In genomic region chr1:203692565-203693470, GRCh38 we compare ENCODE assay signal across 8 cellular contexts.
A peak's percentile ranks its signal among the peaks of the same experiment; 100 is the strongest.
DNase-seq lines count a peak whose midpoint lies in the region; ATAC-seq, FAIRE-seq and TF ChIP-seq lines count a peak whose summit lies in the region.

No MANE protein-coding gene starts in this region.

- WGBS in K562 (ENCODE audit: insufficient coverage, low coverage, missing lambda C conversion rate), result 7% methylated on average over 5 of the region's 5 CpGs

- DNase-seq in AG04449 (ENCODE audit: low read depth, low spot score) (peak; percentile 84), HT1080 (ENCODE audit: low read depth) (peak; percentile 96), K562 (ENCODE audit: extremely low read depth in 1 of 4, low spot score in 3 of 4) (peak; percentile 83 to 93 (median 85)), iris pigment epithelial cell (ENCODE audit: low read depth) (peak; percentile 93), neural progenitor cell (ENCODE audit: low spot score) (no peak)
- no peak for DNase-seq in stimulated activated effector memory CD8-positive, alpha-beta T cell treated with anti-CD3 and anti-CD28 coated beads, Interleukin-12 subunit alpha, Interleukin-12 subunit beta, amount 100 ng/mL, for 72 hours (ENCODE audit: low spot score in 2 of 2)

- CTCF ChIA-PET in AG04449 (lab: Yijun Ruan, JAX), result interaction anchor here (0.9 to 5.7 kb wide), 10 partner anchors 9 to 205 kb away, joined by 3 to 54 read pairs (median 6); partner anchors contain the start of gene ATP2B4
- CTCF ChIA-PET in K562 (lab: Yijun Ruan, JAX; ENCODE audit: low intra/inter-chr PET ratio), result no interaction called here

- H4K20me1 ChIP-seq in K562 (replicated peaks; ENCODE audit: control insufficient read depth, insufficient read depth, low read length), result no peaks in the 10 kb centered on the region
- peaks cover 25% of the 10 kb centered on the region for H4K20me1 ChIP-seq in neural progenitor cell (ENCODE audit: low read depth)

- peak overlapping the region; percentile 63 for H3K4me2 ChIP-seq in K562 (ENCODE audit: insufficient read depth, low read length)
- no peak overlapping the region for H3K4me2 ChIP-seq in neural progenitor cell

- TF ChIP-seq CTCF in AG04449 (IDR thresholded peaks at IDR 0.05; ENCODE audit: insufficient read depth, low read length, missing control alignments), result no peak
- TF ChIP-seq CTCF in K562 (IDR thresholded peaks at IDR 0.05 in 2 of 3, conservative IDR thresholded peaks at IDR 0.05 in 1 of 3; ENCODE audit: insufficient read depth in 2 of 3, low read depth in 1 of 3, low read length in 3 of 3), result no peak
- no peak for TF ChIP-seq CTCF in neural progenitor cell (IDR thresholded peaks at IDR 0.05)

- H3K79me2 ChIP-seq in K562 (ENCODE audit: control insufficient read depth, insufficient read depth, low read length) (peaks cover 35% of the 10 kb centered on the region), neural progenitor cell (ENCODE audit: low read depth) (peaks cover 4% of the 10 kb centered on the region)

- H3K27me3 Mint-ChIP-seq in neural progenitor cell (ENCODE audit: insufficient read depth, low read depth), result no peaks in the 10 kb centered on the region

- FAIRE-seq in K562 (lab: Jason Lieb, UNC), result peak; percentile 93

- peak overlapping the region; percentile 80 for H2AFZ ChIP-seq in K562 (ENCODE audit: low read depth, low read length)
- H2AFZ ChIP-seq in neural progenitor cell (replicated peaks), result no peak overlapping the region

- 0 out of 2 replicates have a peak, but pooled peaks have one; percentile 39 for TF ChIP-seq POLR2A in K562 (conservative IDR thresholded peaks at IDR 0.05)

- peaks cover 82% of the 10 kb centered on the region for H3K36me3 Mint-ChIP-seq in stimulated activated effector memory CD8-positive, alpha-beta T cell treated with anti-CD3 and anti-CD28 coated beads, Interleukin-12 subunit alpha, Interleukin-12 subunit beta, amount 100 ng/mL, for 72 hours
- peaks cover 11% of the 10 kb centered on the region for H3K36me3 Mint-ChIP-seq in neural progenitor cell

- peak overlapping the region; percentile 65 for H3K27ac Mint-ChIP-seq in stimulated activated effector memory CD8-positive, alpha-beta T cell treated with anti-CD3 and anti-CD28 coated beads, Interleukin-12 subunit alpha, Interleukin-12 subunit beta, amount 100 ng/mL, for 72 hours
- H3K27ac Mint-ChIP-seq in neural progenitor cell, result no peak overlapping the region

- H3K4me3 Mint-ChIP-seq in stimulated activated effector memory CD8-positive, alpha-beta T cell treated with anti-CD3 and anti-CD28 coated beads, Interleukin-12 subunit alpha, Interleukin-12 subunit beta, amount 100 ng/mL, for 72 hours, result peak overlapping the region; percentile 21
- H3K4me3 Mint-ChIP-seq in neural progenitor cell, result no peak overlapping the region

- H3K36me3 ChIP-seq in K562 (ENCODE audit: control insufficient read depth, insufficient read depth, low read length) (no peaks in the 10 kb centered on the region; the same call in 2 of the 3 replicates), neural progenitor cell (no peaks in the 10 kb centered on the region)

- no TSS peak for BruUV-seq in K562 (replicated peaks; lab: Mats Ljungman, UMichigan)

- H3F3A ChIP-seq in neural progenitor cell (ENCODE audit: low read depth), result no peaks in the 10 kb centered on the region

- H3K27ac ChIP-seq in K562 (ENCODE audit: extremely low read depth, low read depth, low read length), result peak overlapping the region; percentile 67
- H3K27ac ChIP-seq in neural progenitor cell, result no peak overlapping the region

- H3K4me1 ChIP-seq in K562 (replicated peaks in 1 of 2; ENCODE audit: control insufficient read depth in 2 of 2, insufficient read depth in 2 of 2, low read length in 2 of 2), result peaks cover 19 to 31% of the 10 kb centered on the region in 2 experiments; a peak in 4 of 5 replicates
- H3K4me1 ChIP-seq in neural progenitor cell, result peaks cover 3% of the 10 kb centered on the region

- TF ChIP-seq EP300 in K562 (IDR thresholded peaks at IDR 0.05; ENCODE audit: low read length), result peak; percentile 67; the same call in 1 of the 2 replicates

- peak in 1 of 2 experiments; percentile 27; a peak in 2 of 4 replicates for TF ChIP-seq RAD21 in K562 (CRISPR knock-in tag; conservative IDR thresholded peaks at IDR 0.05 in 1 of 2, IDR thresholded peaks at IDR 0.05 in 1 of 2)

- POLR2A ChIA-PET in AG04449 (lab: Yijun Ruan, JAX), result interaction anchor here (0.7 to 1.9 kb wide), 8 partner anchors 9 to 189 kb away, joined by 3 to 19 read pairs (median 4); partner anchors contain the start of gene ATP2B4
- POLR2A ChIA-PET in K562 (lab: Yijun Ruan, JAX), result interaction anchor here (0.6 to 2.1 kb wide), 10 partner anchors 8 to 355 kb away, joined by 3 to 7 read pairs (median 4); no protein-coding TSS in a partner anchor

- no peak overlapping the region for H3K4me3 ChIP-seq in AG04449 (ENCODE audit: low read depth, low read length)
- H3K4me3 ChIP-seq in K562, result no peak overlapping the region
- H3K4me3 ChIP-seq in neural progenitor cell, result no peak overlapping the region

- H3K27me3 ChIP-seq in K562 (ENCODE audit: control insufficient read depth in 2 of 2, insufficient read depth in 2 of 2, low read length in 2 of 2) (no peaks in the 10 kb centered on the region), neural progenitor cell (no peaks in the 10 kb centered on the region)

- in situ Hi-C loops in K562 (cut with MboI), result no loop called here

- H3K4me1 Mint-ChIP-seq in stimulated activated effector memory CD8-positive, alpha-beta T cell treated with anti-CD3 and anti-CD28 coated beads, Interleukin-12 subunit alpha, Interleukin-12 subunit beta, amount 100 ng/mL, for 72 hours, result peaks cover 77% of the 10 kb centered on the region
- peaks cover 5% of the 10 kb centered on the region for H3K4me1 Mint-ChIP-seq in neural progenitor cell

- peak; percentile 93 for ATAC-seq in K562
- ATAC-seq in stimulated activated effector memory CD8-positive, alpha-beta T cell treated with anti-CD3 and anti-CD28 coated beads, Interleukin-12 subunit alpha, Interleukin-12 subunit beta, amount 100 ng/mL, for 72 hours, result peak; percentile 71
- ATAC-seq in GM21576 (IDR thresholded peaks at IDR 0.05; ENCODE audit: unreplicated experiment), result no peak
- ATAC-seq in GM19467 (IDR thresholded peaks at IDR 0.05; ENCODE audit: unreplicated experiment), result no peak

- H3K9me3 ChIP-seq in K562 (replicated peaks; ENCODE audit: control insufficient read depth, insufficient read depth, low read depth, low read length), result no peaks in the 10 kb centered on the region
- no peaks in the 10 kb centered on the region for H3K9me3 ChIP-seq in neural progenitor cell (ENCODE audit: low read depth)

- no peaks in the 10 kb centered on the region for H3K9me1 ChIP-seq in K562 (ENCODE audit: control insufficient read depth, insufficient read depth, low read length)

- H3K9ac ChIP-seq in K562 (ENCODE audit: insufficient read depth in 1 of 2, low read depth in 2 of 2, low read length in 2 of 2), result peak overlapping the region; percentile 23 to 53; a peak in 3 of 4 replicates
- no peak overlapping the region for H3K9ac ChIP-seq in neural progenitor cell

- H3K9me3 Mint-ChIP-seq in stimulated activated effector memory CD8-positive, alpha-beta T cell treated with anti-CD3 and anti-CD28 coated beads, Interleukin-12 subunit alpha, Interleukin-12 subunit beta, amount 100 ng/mL, for 72 hours, result no peaks in the 10 kb centered on the region
- H3K9me3 Mint-ChIP-seq in neural progenitor cell, result no peaks in the 10 kb centered on the region

- intact Hi-C loops in K562 (cut with micrococcal nuclease), result loop anchor here (2.0 kb wide), 2 partner anchors 18 to 66 kb away; partner anchors contain the start of gene ATP2B4

TF ChIP-seq in K562, 482 proteins besides CTCF, POLR2A, EP300 and RAD21 (continues in another document):
- TF ChIP-seq, protein P1, sequence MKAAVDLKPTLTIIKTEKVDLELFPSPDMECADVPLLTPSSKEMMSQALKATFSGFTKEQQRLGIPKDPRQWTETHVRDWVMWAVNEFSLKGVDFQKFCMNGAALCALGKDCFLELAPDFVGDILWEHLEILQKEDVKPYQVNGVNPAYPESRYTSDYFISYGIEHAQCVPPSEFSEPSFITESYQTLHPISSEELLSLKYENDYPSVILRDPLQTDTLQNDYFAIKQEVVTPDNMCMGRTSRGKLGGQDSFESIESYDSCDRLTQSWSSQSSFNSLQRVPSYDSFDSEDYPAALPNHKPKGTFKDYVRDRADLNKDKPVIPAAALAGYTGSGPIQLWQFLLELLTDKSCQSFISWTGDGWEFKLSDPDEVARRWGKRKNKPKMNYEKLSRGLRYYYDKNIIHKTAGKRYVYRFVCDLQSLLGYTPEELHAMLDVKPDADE (conservative IDR thresholded peaks at IDR 0.05; ENCODE audit: control insufficient read depth, low read depth, low read length), result 0 out of 2 replicates have a peak, but pooled peaks have one; percentile 28
- TF ChIP-seq SOX6 (IDR thresholded peaks at IDR 0.05) (0 out of 2 replicates have a peak, but pooled peaks have one; percentile 25), NCOR1 (IDR thresholded peaks at IDR 0.05) (peak; percentile 39; the same call in 1 of the 2 replicates), NELFE (IDR thresholded peaks at IDR 0.05; ENCODE audit: insufficient read depth, insufficient read length) (no peak), FOXA3 (CRISPR knock-in tag; conservative IDR thresholded peaks at IDR 0.05 in 1 of 2, IDR thresholded peaks at IDR 0.05 in 1 of 2) (peak in 1 of 2 experiments; percentile 73; a peak in 1 of 4 replicates), NFIC (IDR thresholded peaks at IDR 0.05) (peak; percentile 65), ZNF263 (CRISPR knock-in tag; IDR thresholded peaks at IDR 0.05; ENCODE audit: borderline replicate concordance) (no peak), CBX3 (IDR thresholded peaks at IDR 0.05; ENCODE audit: borderline replicate concordance in 1 of 2, low read length in 2 of 2) (peak in 1 of 2 experiments; percentile 63; a peak in 1 of 3 replicates), ZNF239 (CRISPR knock-in tag; IDR thresholded peaks at IDR 0.05) (peak; percentile 96)
- TF ChIP-seq, protein P2, sequence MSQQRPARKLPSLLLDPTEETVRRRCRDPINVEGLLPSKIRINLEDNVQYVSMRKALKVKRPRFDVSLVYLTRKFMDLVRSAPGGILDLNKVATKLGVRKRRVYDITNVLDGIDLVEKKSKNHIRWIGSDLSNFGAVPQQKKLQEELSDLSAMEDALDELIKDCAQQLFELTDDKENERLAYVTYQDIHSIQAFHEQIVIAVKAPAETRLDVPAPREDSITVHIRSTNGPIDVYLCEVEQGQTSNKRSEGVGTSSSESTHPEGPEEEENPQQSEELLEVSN (IDR thresholded peaks at IDR 0.05; ENCODE audit: borderline replicate concordance in 1 of 2, extremely low read depth in 1 of 2, insufficient read depth in 1 of 2, insufficient read length in 1 of 2, low read depth in 1 of 2, low read length in 1 of 2, poor library complexity in 1 of 2, severe bottlenecking in 1 of 2), result peak; percentile 37 to 39

Comparison
In these comparisons a context has a peak if more than half of its experiments do, and no peak if none do; other contexts are left out.
1. DNase-seq: peak in AG04449 (single experiment), HT1080 (single experiment), K562 (4 of 4) and iris pigment epithelial cell (single experiment); none in stimulated activated effector memory CD8-positive, alpha-beta T cell treated with anti-CD3 and anti-CD28 coated beads, Interleukin-12 subunit alpha, Interleukin-12 subunit beta, amount 100 ng/mL, for 72 hours (0 of 2) and neural progenitor cell (single experiment).
2. ATAC-seq: peak in K562 (single experiment) and stimulated activated effector memory CD8-positive, alpha-beta T cell treated with anti-CD3 and anti-CD28 coated beads, Interleukin-12 subunit alpha, Interleukin-12 subunit beta, amount 100 ng/mL, for 72 hours (single experiment); none in GM21576 (single experiment) and GM19467 (single experiment).